12 cellular contexts compared by ENCODE assay signal in genomic region chr9:16153221-16153620, GRCh38.
A peak's percentile ranks its signal among the peaks of the same experiment; 100 is the strongest.
DNase-seq lines count a peak whose midpoint lies in the region; ATAC-seq and TF ChIP-seq lines count a peak whose summit lies in the region.
"Had no signal": no experiment of that assay in that cellular context is flagged by ENCODE, and none has a peak within 500 bp of the region (broad histone marks: within the 10 kb centered on the region; RNA-seq: fewer than 3 reads in every experiment).

No MANE protein-coding gene starts in this region.

- peak overlapping the region; percentile 85 for H4K91ac ChIP-seq in trophoblast cell (ENCODE audit: low read depth, low read length)

- peak overlapping the region; percentile 95 for H2BK120ac ChIP-seq in trophoblast cell (ENCODE audit: insufficient read depth, low read length, poor library complexity)

- no peak overlapping the region for H3K23ac ChIP-seq in trophoblast cell (ENCODE audit: low read length)

- 91 to 97% methylated on average over 6 to 7 of the region's 11 CpGs for WGBS in mesodermal cell (ENCODE audit: insufficient coverage in 2 of 2), 2 experiments
- WGBS in trophoblast cell (ENCODE audit: extremely low coverage, insufficient coverage, insufficient read length), result no CpG with 5 or more reads among the region's 11 CpGs
- 89 to 90% methylated on average over 9 to 11 of the region's 11 CpGs for WGBS in esophagus squamous epithelium, 2 donors

- no peak for DNase-seq in trophoblast cell
- no peak for DNase-seq in esophagus squamous epithelium (lab: John Stamatoyannopoulos, UW)
- DNase-seq in activated T-cell treated with anti-CD3 and anti-CD28 coated beads, Interleukin-2, amount 50 U/mL, for 4 hours, result no peak
- DNase-seq: CD4-positive, alpha-beta T cell; H9; IMR-90 had no signal

- H3K4me1 ChIP-seq in mesodermal cell (ENCODE audit: control insufficient read depth, insufficient read depth, low read length, poor library complexity, severe bottlenecking) (peaks cover 8% of the 10 kb centered on the region), trophoblast cell (ENCODE audit: control insufficient read depth in 1 of 2, insufficient read depth in 2 of 2, low read length in 2 of 2) (peaks cover 26 to 35% of the 10 kb centered on the region in 2 experiments), esophagus squamous epithelium (peaks cover 0 to 39% (median 3%) of the 10 kb centered on the region in 3 donors)

- peaks cover 0 to 10% (median 0%) of the 10 kb centered on the region in 5 experiments for H3K9me3 Mint-ChIP-seq in brain
- peaks cover 5% of the 10 kb centered on the region for H3K9me3 Mint-ChIP-seq in activated T-cell treated with anti-CD3 and anti-CD28 coated beads, Interleukin-2, amount 50 U/mL, for 4 hours
- H3K9me3 Mint-ChIP-seq: CD4-positive, alpha-beta T cell; H9 had no signal

- no peak overlapping the region for H3K9ac ChIP-seq in trophoblast cell (ENCODE audit: low read length)

- H3K4ac ChIP-seq in trophoblast cell (ENCODE audit: low read depth, low read length), result peak overlapping the region; percentile 22

- intact Hi-C loops in esophagus squamous epithelium (cut with DNase I), result no loop called here

- H3K9me3 ChIP-seq in mesodermal cell (ENCODE audit: control insufficient read depth, low read length) (no peaks in the 10 kb centered on the region), trophoblast cell (ENCODE audit: insufficient read depth, low read depth, low read length) (no peaks in the 10 kb centered on the region), esophagus squamous epithelium (no peaks in the 10 kb centered on the region)

- H3K36me3 Mint-ChIP-seq in brain, result no peaks in the 10 kb centered on the region
- H3K36me3 Mint-ChIP-seq in activated T-cell treated with anti-CD3 and anti-CD28 coated beads, Interleukin-2, amount 50 U/mL, for 4 hours (ENCODE audit: insufficient read depth), result no peaks in the 10 kb centered on the region

- H3K4me3 Mint-ChIP-seq in brain, result no peak overlapping the region
- no peak overlapping the region for H3K4me3 Mint-ChIP-seq in activated T-cell treated with anti-CD3 and anti-CD28 coated beads, Interleukin-2, amount 50 U/mL, for 4 hours
- H3K4me3 Mint-ChIP-seq: B cell; CD4-positive, alpha-beta T cell; H9 had no signal

- H3K4me1 Mint-ChIP-seq in brain, result peaks cover 81% of the 10 kb centered on the region
- peaks cover 6% of the 10 kb centered on the region for H3K4me1 Mint-ChIP-seq in activated T-cell treated with anti-CD3 and anti-CD28 coated beads, Interleukin-2, amount 50 U/mL, for 4 hours (ENCODE audit: low read depth)

- H3K4me3 ChIP-seq in mesodermal cell (ENCODE audit: extremely low read depth, insufficient read depth, low read length, poor library complexity, severe bottlenecking) (no peak overlapping the region), trophoblast cell (ENCODE audit: low read depth, low read length) (no peak overlapping the region), esophagus squamous epithelium (no peak overlapping the region)
- H3K4me3 ChIP-seq: GM12878 had no signal

- peak overlapping the region; percentile 17 for H3K18ac ChIP-seq in trophoblast cell (ENCODE audit: low read length)

- H3K4me2 ChIP-seq in trophoblast cell (ENCODE audit: low read length), result peak overlapping the region; percentile 3

- peak overlapping the region; percentile 47 for H2BK5ac ChIP-seq in trophoblast cell (ENCODE audit: low read depth, low read length, poor library complexity)

- ATAC-seq in GM19035 (IDR thresholded peaks at IDR 0.05; ENCODE audit: unreplicated experiment) (no peak), GM21576 (IDR thresholded peaks at IDR 0.05; ENCODE audit: unreplicated experiment) (no peak)
- ATAC-seq in activated T-cell treated with anti-CD3 and anti-CD28 coated beads, Interleukin-2, amount 50 U/mL, for 4 hours, result no peak
- ATAC-seq: GM12878 had no signal

- H3K36me3 ChIP-seq in mesodermal cell (ENCODE audit: control insufficient read depth, insufficient read depth, low read length), result no peaks in the 10 kb centered on the region
- no peaks in the 10 kb centered on the region for H3K36me3 ChIP-seq in trophoblast cell (ENCODE audit: control insufficient read depth in 1 of 2, insufficient read depth in 2 of 2, low read length in 2 of 2)
- H3K36me3 ChIP-seq in esophagus squamous epithelium, result no peaks in the 10 kb centered on the region

- H2AK5ac ChIP-seq in trophoblast cell (ENCODE audit: low read length), result peak overlapping the region; percentile 72

- peak overlapping the region; percentile 50 for H4K8ac ChIP-seq in trophoblast cell (ENCODE audit: low read depth, low read length)

- peak overlapping the region; percentile 44 for H3K27ac ChIP-seq in mesodermal cell (ENCODE audit: low read depth, low read length, severe bottlenecking)
- H3K27ac ChIP-seq in trophoblast cell (ENCODE audit: low read depth, low read length), result peak overlapping the region; percentile 95
- no peak overlapping the region for H3K27ac ChIP-seq in esophagus squamous epithelium

- TF ChIP-seq CTCF in brain (conservative IDR thresholded peaks at IDR 0.05) (no peak), esophagus squamous epithelium (IDR thresholded peaks at IDR 0.05) (no peak)

- peak overlapping the region in 3 of 5 experiments; percentile 26 to 77 (median 44) for H3K27ac Mint-ChIP-seq in brain
- H3K27ac Mint-ChIP-seq: B cell; CD4-positive, alpha-beta T cell; H9 had no signal

- TF ChIP-seq POLR2A in esophagus squamous epithelium (IDR thresholded peaks at IDR 0.05), result no peak

- H3K79me2 ChIP-seq in trophoblast cell (ENCODE audit: control insufficient read depth, insufficient read depth, low read length, poor library complexity), result peaks cover 5% of the 10 kb centered on the region

- H3K14ac ChIP-seq in trophoblast cell (ENCODE audit: low read length), result peak overlapping the region; percentile 30

- peaks cover 31% of the 10 kb centered on the region for H3K79me1 ChIP-seq in trophoblast cell (ENCODE audit: low read length)

- H3K27me3 ChIP-seq in trophoblast cell (ENCODE audit: insufficient read depth, low read length), result no peaks in the 10 kb centered on the region
- no peaks in the 10 kb centered on the region for H3K27me3 ChIP-seq in esophagus squamous epithelium

- H2BK12ac ChIP-seq in trophoblast cell (ENCODE audit: low read length), result peak overlapping the region; percentile 14

- no peak overlapping the region for H2AFZ ChIP-seq in trophoblast cell (ENCODE audit: insufficient read depth, low read length, poor library complexity)

- peaks cover 6% of the 10 kb centered on the region for H3K27me3 Mint-ChIP-seq in brain
- peaks cover 9% of the 10 kb centered on the region for H3K27me3 Mint-ChIP-seq in activated T-cell treated with anti-CD3 and anti-CD28 coated beads, Interleukin-2, amount 50 U/mL, for 4 hours (ENCODE audit: low read depth)

- H4K12ac ChIP-seq in trophoblast cell (ENCODE audit: low read depth, low read length), result no peak overlapping the region

Comparison
In these comparisons a context has a peak if more than half of its experiments do, and no peak if none do; other contexts are left out.
1. H3K27ac ChIP-seq: peak in mesodermal cell (single experiment) and trophoblast cell (single experiment); none in esophagus squamous epithelium (0 of 4).